In genomic region chr4:147617173-147617840, GRCh38 we compare ENCODE assay signal across 1 cellular context.
TF ChIP-seq lines count a peak whose summit lies in the region.

TMEM184C (plus strand) TSS chr4:147617397; CDS start chr4:147617957, 560 bp downstream.

TF ChIP-seq in GM12878, 131 proteins besides CTCF, POLR2A, EP300 and RAD21 (continued from another document and continues in another):
- TF ChIP-seq E2F8 (IDR thresholded peaks at IDR 0.05; ENCODE audit: low read depth, partially characterized antibody) (peak; percentile 48), PAX8 (IDR thresholded peaks at IDR 0.05) (no peak), HDAC2 (IDR thresholded peaks at IDR 0.05) (no peak), CHD4 (IDR thresholded peaks at IDR 0.05) (no peak), E2F4 (IDR thresholded peaks at IDR 0.05; ENCODE audit: low read depth, low read length) (no peak), RBBP5 (conservative IDR thresholded peaks at IDR 0.05) (no peak), YY1 (IDR thresholded peaks at IDR 0.05; ENCODE audit: low read depth, low read length) (peak; percentile 44), NR2C2 (IDR thresholded peaks at IDR 0.05; ENCODE audit: borderline replicate concordance, control insufficient read depth, insufficient read length, low read depth) (no peak), ETV6 (conservative IDR thresholded peaks at IDR 0.05 in 1 of 2, IDR thresholded peaks at IDR 0.05 in 1 of 2; ENCODE audit: borderline replicate concordance in 1 of 2, low read depth in 1 of 2) (no peak), RB1 (IDR thresholded peaks at IDR 0.05; ENCODE audit: borderline replicate concordance) (no peak), SP1 (IDR thresholded peaks at IDR 0.05; ENCODE audit: low read depth, low read length) (peak; percentile 88), TAF1 (IDR thresholded peaks at IDR 0.05; ENCODE audit: borderline replicate concordance, low read depth, low read length) (peak; percentile 53; the same call in 1 of the 2 replicates), KLF5 (IDR thresholded peaks at IDR 0.05; ENCODE audit: partially characterized antibody) (peak; percentile 46), PML (IDR thresholded peaks at IDR 0.05; ENCODE audit: low read length) (peak; percentile 92), CBX5 (IDR thresholded peaks at IDR 0.05; ENCODE audit: low read depth) (peak; percentile 14; the same call in 1 of the 2 replicates), ZNF592 (IDR thresholded peaks at IDR 0.05) (no peak), PBX3 (IDR thresholded peaks at IDR 0.05; ENCODE audit: insufficient replicate concordance, low read depth, low read length) (no peak), MLLT1 (IDR thresholded peaks at IDR 0.05) (no peak), SPI1 (IDR thresholded peaks at IDR 0.05; ENCODE audit: borderline replicate concordance, insufficient read depth, low read depth, low read length) (peak; percentile 57; the same call in 1 of the 2 replicates), ZZZ3 (IDR thresholded peaks at IDR 0.05; ENCODE audit: control insufficient read depth, insufficient read length, low read depth) (no peak), ZNF24 (IDR thresholded peaks at IDR 0.05) (no peak), KAT2A (conservative IDR thresholded peaks at IDR 0.05; ENCODE audit: control insufficient read depth, low read depth, low read length) (no peak), NFYA (IDR thresholded peaks at IDR 0.05; ENCODE audit: borderline replicate concordance, low read depth, low read length) (no peak), SREBF1 (IDR thresholded peaks at IDR 0.05; ENCODE audit: low read length) (no peak), ATF3 (IDR thresholded peaks at IDR 0.05; ENCODE audit: borderline replicate concordance, extremely low read depth, low read depth, low read length) (no peak), PRDM15 (CRISPR knock-in tag; IDR thresholded peaks at IDR 0.05) (no peak), NKRF (conservative IDR thresholded peaks at IDR 0.05) (peak; percentile 77), NFXL1 (IDR thresholded peaks at IDR 0.05; ENCODE audit: borderline replicate concordance) (no peak), SMC3 (IDR thresholded peaks at IDR 0.05; ENCODE audit: borderline replicate concordance, low read length) (no peak), GABPA (IDR thresholded peaks at IDR 0.05; ENCODE audit: low read depth) (peak; percentile 94), TCF7 (IDR thresholded peaks at IDR 0.05; ENCODE audit: borderline replicate concordance) (no peak), NRF1 (conservative IDR thresholded peaks at IDR 0.05; ENCODE audit: low read depth, low read length) (no peak), BCL11A (IDR thresholded peaks at IDR 0.05; ENCODE audit: low read depth, low read length) (no peak), CBFB (IDR thresholded peaks at IDR 0.05; ENCODE audit: low read depth) (peak; percentile 57; the same call in 1 of the 2 replicates), CHD2 (IDR thresholded peaks at IDR 0.05; ENCODE audit: borderline replicate concordance, low read depth, low read length) (peak; percentile 90), CEBPB (IDR thresholded peaks at IDR 0.05; ENCODE audit: borderline replicate concordance in 1 of 2, low read depth in 2 of 2, low read length in 2 of 2) (0 out of 4 replicates have a peak, but pooled peaks of 1 of the 2 experiments have one; percentile 21), TCF3 (IDR thresholded peaks at IDR 0.05; ENCODE audit: borderline replicate concordance, insufficient read depth, low read depth, low read length) (no peak), PKNOX1 (IDR thresholded peaks at IDR 0.05) (peak; percentile 57; the same call in 1 of the 2 replicates)
